ENCODE assay signal across 18 cellular contexts in genomic region chr5:38923661-38924451, GRCh38.
DNase-seq lines count a peak whose midpoint lies in the region; ATAC-seq and TF ChIP-seq lines count a peak whose summit lies in the region.
"Had no signal": no experiment of that assay in that cellular context is flagged by ENCODE, and none has a peak within 500 bp of the region (broad histone marks: within the 10 kb centered on the region; RNA-seq: fewer than 3 reads in every experiment).

No MANE protein-coding gene starts in this region.

- TF ChIP-seq CTCF in AG04449 (IDR thresholded peaks at IDR 0.05; ENCODE audit: insufficient read depth, low read length, missing control alignments) (no peak), gastroesophageal sphincter (IDR thresholded peaks at IDR 0.05) (no peak), GM13976 (IDR thresholded peaks at IDR 0.05; ENCODE audit: borderline replicate concordance, control extremely low read depth, extremely low read depth, insufficient read depth, missing control alignments) (no peak)

- POLR2A ChIA-PET in AG04449 (lab: Yijun Ruan, JAX): no interaction called here

- 54 to 81% methylated on average over 2 to 3 of the region's 3 CpGs for WGBS in gastroesophageal sphincter (ENCODE audit: low coverage in 1 of 2), 2 donors

- peak; percentile 85 for ATAC-seq in gastroesophageal sphincter
- ATAC-seq: naive thymus-derived CD4-positive, alpha-beta T cell; PC-3 had no signal

- H3K4me3 ChIP-seq in AG04449 (ENCODE audit: low read depth, low read length) (no peak overlapping the region), adipocyte (ENCODE audit: low read length) (peak overlapping the region; percentile 42), gastroesophageal sphincter (no peak overlapping the region), rectal smooth muscle tissue (ENCODE audit: low read length) (no peak overlapping the region)
- H3K4me3 ChIP-seq: adrenal gland, testis had no signal

- no peak for TF ChIP-seq EP300 in gastroesophageal sphincter (IDR thresholded peaks at IDR 0.05)

- CTCF ChIA-PET in AG04449 (lab: Yijun Ruan, JAX): interaction anchor here (0.7 to 3.6 kb wide), 5 partner anchors 11 to 482 kb away, joined by 3 to 25 read pairs (median 4); no protein-coding TSS in a partner anchor

- H3K27ac ChIP-seq in gastroesophageal sphincter (peak overlapping the region; percentile 20 to 62 (median 28)), rectal smooth muscle tissue (ENCODE audit: low read depth, low read length) (peak overlapping the region; percentile 19)
- H3K27ac ChIP-seq: testis had no signal

- H3K9ac ChIP-seq in adipocyte (ENCODE audit: low read length): peak overlapping the region; percentile 80
- no peak overlapping the region for H3K9ac ChIP-seq in rectal smooth muscle tissue (ENCODE audit: low read length)
- H3K9ac ChIP-seq: SK-N-SH had no signal

- TF ChIP-seq POLR2A in gastroesophageal sphincter (IDR thresholded peaks at IDR 0.05): no peak

- peak; percentile 26 for DNase-seq in AG04449 (ENCODE audit: low read depth, low spot score)
- peak; percentile 70 for DNase-seq in adipocyte (ENCODE audit: low read depth)
- no peak for DNase-seq in GM13976 (ENCODE audit: low spot score)
- DNase-seq in NCI-H446 (lab: John Stamatoyannopoulos, UW): no peak
- no peak for DNase-seq in SW 1271 (lab: John Stamatoyannopoulos, UW)
- no peak for DNase-seq in NCI-H226
- DNase-seq: ACHN; activated T-cell treated with anti-CD3 and anti-CD28 coated beads, Interleukin-2, amount 50 U/mL, for 24 hours; adrenal gland; COR-L47; cortex of kidney; naive thymus-derived CD4-positive, alpha-beta T cell; NCI-H2107; PC-3; SK-N-SH; testis had no signal

- no peaks in the 10 kb centered on the region for H3K27me3 ChIP-seq in adipocyte (replicated peaks; ENCODE audit: control insufficient read depth, insufficient read depth, low read length)
- H3K27me3 ChIP-seq in gastroesophageal sphincter: no peaks in the 10 kb centered on the region
- H3K27me3 ChIP-seq in rectal smooth muscle tissue (ENCODE audit: control insufficient read depth, insufficient read depth, low read length): no peaks in the 10 kb centered on the region
- H3K27me3 ChIP-seq: adrenal gland, testis had no signal

- H3K9me3 ChIP-seq in adipocyte (ENCODE audit: control insufficient read depth, low read length): no peaks in the 10 kb centered on the region
- no peaks in the 10 kb centered on the region for H3K9me3 ChIP-seq in gastroesophageal sphincter
- H3K9me3 ChIP-seq: adrenal gland, SK-N-SH, testis had no signal

- H3K4me1 ChIP-seq in adipocyte (ENCODE audit: control insufficient read depth, insufficient read depth, low read length): peaks cover 79% of the 10 kb centered on the region
- peaks cover 0 to 28% (median 0%) of the 10 kb centered on the region in 3 donors for H3K4me1 ChIP-seq in gastroesophageal sphincter
- H3K4me1 ChIP-seq in rectal smooth muscle tissue (ENCODE audit: control insufficient read depth, insufficient read depth, low read length): peaks cover 9% of the 10 kb centered on the region
- H3K4me1 ChIP-seq: testis had no signal

- in situ Hi-C loops in GM13976 (cut with MboI; ENCODE audit: low sequenced_read_pairs, unreplicated experiment): no loop called here

- H3K36me3 ChIP-seq in adipocyte (ENCODE audit: control insufficient read depth, insufficient read depth, low read length, severe bottlenecking): peaks cover 88% of the 10 kb centered on the region
- H3K36me3 ChIP-seq in gastroesophageal sphincter: peaks cover 4 to 85% of the 10 kb centered on the region in 2 donors
- no peaks in the 10 kb centered on the region for H3K36me3 ChIP-seq in rectal smooth muscle tissue (ENCODE audit: control insufficient read depth, insufficient read depth, low read length)

Comparison
In these comparisons a context has a peak if more than half of its experiments do, and no peak if none do; other contexts are left out.
1. DNase-seq: peak in AG04449 (single experiment) and adipocyte (single experiment); none in GM13976 (single experiment), NCI-H446 (0 of 2), SW 1271 (0 of 2) and NCI-H226 (single experiment).